Comparison of ENCODE assay signal across 12 cellular contexts in the genomic region with DNA sequence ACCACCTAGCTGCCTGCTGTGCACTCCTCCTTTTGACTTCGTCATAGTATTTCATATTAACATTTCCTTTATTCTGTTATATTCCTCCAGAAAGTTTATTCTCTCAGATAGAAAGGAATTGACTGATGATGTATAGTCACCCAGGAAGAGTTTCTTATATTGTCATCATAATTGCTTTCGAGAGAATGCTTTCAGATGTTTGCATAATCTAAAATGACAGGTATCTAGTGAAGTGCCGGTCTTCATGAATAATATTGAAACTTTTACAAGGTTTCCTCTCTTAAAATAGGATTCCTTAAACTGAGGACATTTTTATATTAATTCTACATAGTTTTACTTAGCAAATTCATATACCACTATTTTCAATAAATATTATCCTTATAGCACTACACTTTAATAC. TPM values are rescaled to one million over a fixed set of nuclear protein-coding genes. Genes with fewer than 3 reads are reported as not detected.
A peak's percentile ranks its signal among the peaks of the same experiment; 100 is the strongest.
DNase-seq lines count a peak whose midpoint lies in the region; ATAC-seq, FAIRE-seq and TF ChIP-seq lines count a peak whose summit lies in the region.
"Had no signal": no experiment of that assay in that cellular context is flagged by ENCODE, and none has a peak within 500 bp of the region (broad histone marks: within the 10 kb centered on the region; RNA-seq: fewer than 3 reads in every experiment).

No MANE protein-coding gene starts in this region.

- in situ Hi-C loops in GM12878 (cut with MboI) = no loop called here

- TF ChIP-seq CTCF in GM12878 (IDR thresholded peaks at IDR 0.05 in 2 of 3, conservative IDR thresholded peaks at IDR 0.05 in 1 of 3; ENCODE audit: control insufficient read depth in 2 of 3, extremely low read depth in 1 of 3, insufficient read depth in 1 of 3, low read depth in 3 of 3, low read length in 3 of 3) (no peak), esophagus muscularis mucosa (IDR thresholded peaks at IDR 0.05) (no peak)

- H2AFZ ChIP-seq in GM12878 (ENCODE audit: control insufficient read depth, low read depth, low read length) = no peak overlapping the region

- no peak overlapping the region for H3K9ac ChIP-seq in GM12878 (ENCODE audit: control insufficient read depth, insufficient read depth, low read length)

- H3K4me3 ChIP-seq in GM12878 (peak overlapping the region; percentile 18; the same call in 1 of the 2 replicates), esophagus muscularis mucosa (no peak overlapping the region)

- no peak for DNase-seq in GM12878 (ENCODE audit: low read depth, low spot score)
- DNase-seq in cerebellar nuclear complex (lab: John Stamatoyannopoulos, UW) = no peak
- DNase-seq in esophagus muscularis mucosa (ENCODE audit: extremely low spot score) = no peak
- DNase-seq in anterior cingulate cortex (lab: John Stamatoyannopoulos, UW) = no peak
- no peak for DNase-seq in RKO (ENCODE audit: low spot score)
- DNase-seq: effector CD8-positive, alpha-beta T cell; head of caudate nucleus; NCI-H1930 had no signal

- H3K36me3 ChIP-seq in GM12878 (ENCODE audit: control insufficient read depth in 2 of 2, insufficient read depth in 2 of 2, low read length in 1 of 2) (peaks cover 2 to 28% of the 10 kb centered on the region in 2 experiments; a peak in 3 of 4 replicates), esophagus muscularis mucosa (peaks cover 0 to 40% (median 26%) of the 10 kb centered on the region in 4 donors)

- POLR2A ChIA-PET in GM12878 (lab: Charles Lee) = interaction anchor here (1.0 to 1.6 kb wide), 2 partner anchors 9 to 624 kb away, joined by 3 to 9 read pairs; no protein-coding TSS in a partner anchor

- H4K20me1 ChIP-seq in GM12878 (ENCODE audit: control insufficient read depth, insufficient read depth) = no peaks in the 10 kb centered on the region; the same call in 1 of the 2 replicates

- peak overlapping the region; percentile 63 for H3K4me2 ChIP-seq in GM12878 (ENCODE audit: control insufficient read depth, insufficient read depth)

- RAD21 ChIA-PET in GM12878 (lab: Charles Lee; ENCODE audit: unreplicated experiment) = interaction anchor here (1.3 kb wide), 1 partner anchor 9 kb away, joined by 6 read pairs; the partner anchor contains the start of gene SEC24D

- CTCF ChIA-PET in GM12878 (lab: Yijun Ruan, JAX) = interaction anchor here (0.8 to 2.0 kb wide), 3 partner anchors 11 to 54 kb away, joined by 4 to 9 read pairs (median 4); partner anchors contain the start of gene SEC24D

- BruUV-seq in GM12878 (replicated peaks; lab: Mats Ljungman, UMichigan) = no TSS peak

- peaks cover 56% of the 10 kb centered on the region for H3K79me2 ChIP-seq in GM12878 (ENCODE audit: control insufficient read depth, insufficient read depth, low read length)

- TF ChIP-seq RAD21 in GM12878 (IDR thresholded peaks at IDR 0.05; ENCODE audit: insufficient read depth, low read depth, low read length) = no peak

- WGBS in GM12878 (ENCODE audit: insufficient coverage, insufficient replicate concordance, low lambda C conversion rate, missing lambda C conversion rate) = 21% methylated on average over 3 of the region's 3 CpGs
- WGBS in esophagus muscularis mucosa = 79% methylated on average over 3 of the region's 3 CpGs

- H3K9me3 ChIP-seq in GM12878 (replicated peaks; ENCODE audit: control insufficient read depth, insufficient read depth, low read length) (no peaks in the 10 kb centered on the region), esophagus muscularis mucosa (no peaks in the 10 kb centered on the region)

- peak; percentile 54 for FAIRE-seq in GM12878 (lab: Jason Lieb, UNC)

- TF ChIP-seq EP300 in GM12878 (IDR thresholded peaks at IDR 0.05; ENCODE audit: borderline replicate concordance in 1 of 2, control insufficient read depth in 1 of 2, low read depth in 2 of 2, low read length in 2 of 2) (no peak), esophagus muscularis mucosa (IDR thresholded peaks at IDR 0.05) (no peak)

- SMC1A ChIA-PET in GM12878 (lab: Charles Lee; ENCODE audit: uncharacterized antibody, unreplicated experiment) = interaction anchor here (0.8 to 2.3 kb wide), 8 partner anchors 9 to 71 kb away, joined by 3 to 10 read pairs (median 4); partner anchors contain the start of genes SEC24D and SYNPO2

- no peaks in the 10 kb centered on the region for H3K27me3 ChIP-seq in GM12878 (replicated peaks in 1 of 2; ENCODE audit: control insufficient read depth in 2 of 2, insufficient read depth in 2 of 2, low read length in 1 of 2)
- H3K27me3 ChIP-seq in esophagus muscularis mucosa = no peaks in the 10 kb centered on the region

- no peak for TF ChIP-seq POLR2A in GM12878 (IDR thresholded peaks at IDR 0.05; ENCODE audit: low read depth, low read length)
- TF ChIP-seq POLR2A in esophagus muscularis mucosa (IDR thresholded peaks at IDR 0.05; ENCODE audit: low read depth) = no peak

- ATAC-seq in GM18520 (IDR thresholded peaks at IDR 0.05; ENCODE audit: unreplicated experiment) (peak; percentile 51), GM21390 (IDR thresholded peaks at IDR 0.05; ENCODE audit: unreplicated experiment) (peak; percentile 85), HG02973 (IDR thresholded peaks at IDR 0.05; ENCODE audit: unreplicated experiment) (peak; percentile 39), GM12878 (peak; percentile 70)
- ATAC-seq: HCT116 had no signal

- intact Hi-C loops in GM12878 (cut with micrococcal nuclease; ENCODE audit: unreplicated experiment) (no loop called here), esophagus muscularis mucosa (cut with DNase I) (no loop called here)

- H3K27ac ChIP-seq in GM12878 (ENCODE audit: control insufficient read depth, insufficient read depth) (no peak overlapping the region), esophagus muscularis mucosa (replicated peaks in 1 of 4) (no peak overlapping the region)

- H3K4me1 ChIP-seq in GM12878 (ENCODE audit: control insufficient read depth, insufficient read depth, low read length) (peaks cover 18% of the 10 kb centered on the region), esophagus muscularis mucosa (peaks cover 17 to 84% (median 59%) of the 10 kb centered on the region in 4 donors)

TF ChIP-seq in GM12878, 131 proteins besides CTCF, POLR2A, EP300 and RAD21 (continues in another document):
- TF ChIP-seq, protein P1, sequence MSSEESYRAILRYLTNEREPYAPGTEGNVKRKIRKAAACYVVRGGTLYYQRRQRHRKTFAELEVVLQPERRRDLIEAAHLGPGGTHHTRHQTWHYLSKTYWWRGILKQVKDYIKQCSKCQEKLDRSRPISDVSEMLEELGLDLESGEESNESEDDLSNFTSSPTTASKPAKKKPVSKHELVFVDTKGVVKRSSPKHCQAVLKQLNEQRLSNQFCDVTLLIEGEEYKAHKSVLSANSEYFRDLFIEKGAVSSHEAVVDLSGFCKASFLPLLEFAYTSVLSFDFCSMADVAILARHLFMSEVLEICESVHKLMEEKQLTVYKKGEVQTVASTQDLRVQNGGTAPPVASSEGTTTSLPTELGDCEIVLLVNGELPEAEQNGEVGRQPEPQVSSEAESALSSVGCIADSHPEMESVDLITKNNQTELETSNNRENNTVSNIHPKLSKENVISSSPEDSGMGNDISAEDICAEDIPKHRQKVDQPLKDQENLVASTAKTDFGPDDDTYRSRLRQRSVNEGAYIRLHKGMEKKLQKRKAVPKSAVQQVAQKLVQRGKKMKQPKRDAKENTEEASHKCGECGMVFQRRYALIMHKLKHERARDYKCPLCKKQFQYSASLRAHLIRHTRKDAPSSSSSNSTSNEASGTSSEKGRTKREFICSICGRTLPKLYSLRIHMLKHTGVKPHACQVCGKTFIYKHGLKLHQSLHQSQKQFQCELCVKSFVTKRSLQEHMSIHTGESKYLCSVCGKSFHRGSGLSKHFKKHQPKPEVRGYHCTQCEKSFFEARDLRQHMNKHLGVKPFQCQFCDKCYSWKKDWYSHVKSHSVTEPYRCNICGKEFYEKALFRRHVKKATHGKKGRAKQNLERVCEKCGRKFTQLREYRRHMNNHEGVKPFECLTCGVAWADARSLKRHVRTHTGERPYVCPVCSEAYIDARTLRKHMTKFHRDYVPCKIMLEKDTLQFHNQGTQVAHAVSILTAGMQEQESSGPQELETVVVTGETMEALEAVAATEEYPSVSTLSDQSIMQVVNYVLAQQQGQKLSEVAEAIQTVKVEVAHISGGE (CRISPR knock-in tag; IDR thresholded peaks at IDR 0.05) = no peak
- peak; percentile 12; the same call in 1 of the 2 replicates for TF ChIP-seq CREM (IDR thresholded peaks at IDR 0.05; ENCODE audit: low read depth)
- peak; percentile 64; the same call in 1 of the 2 replicates for TF ChIP-seq CREB1 (IDR thresholded peaks at IDR 0.05; ENCODE audit: low read depth)
- no peak for TF ChIP-seq NBN (IDR thresholded peaks at IDR 0.05)
- no peak for TF ChIP-seq PAX8 (IDR thresholded peaks at IDR 0.05)
- peak; percentile 71 for TF ChIP-seq JUNB (IDR thresholded peaks at IDR 0.05)
- TF ChIP-seq, protein P2, sequence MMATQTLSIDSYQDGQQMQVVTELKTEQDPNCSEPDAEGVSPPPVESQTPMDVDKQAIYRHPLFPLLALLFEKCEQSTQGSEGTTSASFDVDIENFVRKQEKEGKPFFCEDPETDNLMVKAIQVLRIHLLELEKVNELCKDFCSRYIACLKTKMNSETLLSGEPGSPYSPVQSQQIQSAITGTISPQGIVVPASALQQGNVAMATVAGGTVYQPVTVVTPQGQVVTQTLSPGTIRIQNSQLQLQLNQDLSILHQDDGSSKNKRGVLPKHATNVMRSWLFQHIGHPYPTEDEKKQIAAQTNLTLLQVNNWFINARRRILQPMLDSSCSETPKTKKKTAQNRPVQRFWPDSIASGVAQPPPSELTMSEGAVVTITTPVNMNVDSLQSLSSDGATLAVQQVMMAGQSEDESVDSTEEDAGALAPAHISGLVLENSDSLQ (IDR thresholded peaks at IDR 0.05) = no peak
- TF ChIP-seq YBX1 (IDR thresholded peaks at IDR 0.05) = no peak
- TF ChIP-seq FOXM1 (IDR thresholded peaks at IDR 0.05; ENCODE audit: low read depth, low read length) = no peak

RNA-seq across cellular contexts. Expression of gene SEC24D, which starts 10.1 kb away (rescaled TPM):
- 89.5 and 93.5 TPM in 2 replicates for total RNA-seq in GM12878 (2013; cell fraction: nucleolus; rRNA removed)
- total RNA-seq in GM12878 (2014; rRNA removed) (23.2 and 26.9 TPM in 2 replicates), GM12878 (2014; rRNA removed; fragmentation: Illumina TruSeq; extraction: Trizol) (28.0 and 30.7 TPM in 2 replicates), GM12878 (2021) (45.9 and 46.0 TPM in 2 replicates), esophagus muscularis mucosa (10 to 100 TPM; 29.1 to 41.5 (median 37.0) TPM)
- 39.7 TPM for polyA plus RNA-seq in GM12878 (2011; ENCODE audit: low read depth)
- polyA plus RNA-seq in GM12878 (2011; rRNA removed) (20.7 and 21.9 TPM in 2 replicates), GM12878 (2014; fragmentation: Illumina TruSeq; extraction: Trizol) (39.0 and 46.8 TPM in 2 replicates), GM12878 (2014; fragmentation: Nextera tagmentation; extraction: Ambion mirVana) (10 to 100 TPM; 12.8 to 16.0 TPM), GM12878 (2014; rRNA removed) (20.1 and 21.2 TPM in 2 replicates), GM12878 (2016; fragmentation: Nextera tagmentation; extraction: Ambion mirVana) (10 to 100 TPM; 54.5 to 61.9 TPM)
- 17.5 and 27.2 TPM in 2 replicates for polyA plus RNA-seq in GM12878 (2011; cell fraction: cytosol; rRNA removed)
- 38.1 and 38.2 TPM in 2 replicates for polyA plus RNA-seq in GM12878 (2011; cell fraction: nucleus; rRNA removed)
- 37.7 and 48.3 TPM in 2 replicates for polyA plus RNA-seq in GM12878 (2012)
- 33.4 and 38.3 TPM in 2 replicates for polyA minus RNA-seq in GM12878 (2011; rRNA and poly(A)+ RNA removed)
- polyA minus RNA-seq in GM12878 (2011; cell fraction: cytosol; rRNA and poly(A)+ RNA removed) = 12.6 and 14.7 TPM in 2 replicates
- polyA minus RNA-seq in GM12878 (2011; cell fraction: nucleus; rRNA and poly(A)+ RNA removed) = 41.8 and 60.0 TPM in 2 replicates
